11 cellular contexts compared by ENCODE assay signal in genomic region chr1:213221209-213221608, GRCh38.
"Had no signal": no experiment of that assay in that cellular context is flagged by ENCODE, and none has a peak within 500 bp of the region (broad histone marks: within the 10 kb centered on the region; RNA-seq: fewer than 3 reads in every experiment).

No MANE protein-coding gene starts in this region.

- DNase-seq: GM23248, GOT3, H7, HFFc6, Karpas-422, KBM-7 had no signal

- H3K9me3 Mint-ChIP-seq: HFFc6 had no signal

- H3K9me3 ChIP-seq: HAP-1 had no signal

- H3K9ac ChIP-seq: GM23248, KMS-11 had no signal

- H3K27ac ChIP-seq: GM23248, HL-60, KMS-11 had no signal

- H3K27ac Mint-ChIP-seq: HFFc6 had no signal

- H3K4me3 Mint-ChIP-seq: HFFc6 had no signal

- H3K4me3 ChIP-seq: GM23248, HAP-1 had no signal

- H3K4me1 ChIP-seq: HAP-1 had no signal

- H2AFZ ChIP-seq: GM23248 had no signal

- ATAC-seq: HCT116 had no signal

- H3K36me3 ChIP-seq: HAP-1 had no signal

- H3K4me2 ChIP-seq: KMS-11 had no signal

- FAIRE-seq: HTR-8/SVneo had no signal
